9 cellular contexts compared by ENCODE assay signal in genomic region chrX:71144651-71145050, GRCh38. TPM values are rescaled to one million over a fixed set of nuclear protein-coding genes. Genes with fewer than 3 reads are reported as not detected.
A peak's percentile ranks its signal among the peaks of the same experiment; 100 is the strongest.
DNase-seq lines count a peak whose midpoint lies in the region; ATAC-seq, FAIRE-seq and TF ChIP-seq lines count a peak whose summit lies in the region.
"Had no signal": no experiment of that assay in that cellular context is flagged by ENCODE, and none has a peak within 500 bp of the region (broad histone marks: within the 10 kb centered on the region; RNA-seq: fewer than 3 reads in every experiment).

TSS of gene NLGN3 (plus strand) at chrX:71144841. CDS start at chrX:71147750, 2,909 bp downstream.

- no peaks in the 10 kb centered on the region for H3K9me3 ChIP-seq in T-helper 17 cell (ENCODE audit: control insufficient read depth, low read length, poor library complexity, severe bottlenecking)
- H3K9me3 ChIP-seq in hepatocyte (ENCODE audit: low read depth) = no peaks in the 10 kb centered on the region

- no peak within 1 kb of the TSS for H3K27ac Mint-ChIP-seq in T-helper 17 cell

- H3K4me3 ChIP-seq in hepatocyte (no peak within 1 kb of the TSS), rectal smooth muscle tissue (ENCODE audit: low read length) (peak within 1 kb of the TSS; percentile 29)

- 32% methylated on average over 18 of the region's 28 CpGs for WGBS in hepatocyte (ENCODE audit: low lambda C conversion rate, missing lambda C conversion rate)

- H3K9ac ChIP-seq in rectal smooth muscle tissue (ENCODE audit: low read length) = no peak within 1 kb of the TSS

- H3K36me3 ChIP-seq in hepatocyte (replicated peaks; ENCODE audit: insufficient read depth, low read depth) (no peaks in the 10 kb centered on the region), rectal smooth muscle tissue (ENCODE audit: control insufficient read depth, insufficient read depth, low read length) (peaks cover 4% of the 10 kb centered on the region)

- H2AFZ ChIP-seq in hepatocyte = no peak within 1 kb of the TSS

- peak; percentile 54 for DNase-seq in ELF-1 (ENCODE audit: low read depth, low spot score)
- DNase-seq in T-helper 17 cell = no peak
- DNase-seq in hepatocyte (ENCODE audit: low spot score) = no peak
- no peak for DNase-seq in Kasumi-1 (lab: John Stamatoyannopoulos, UW)
- no peak for DNase-seq in GM12892 (ENCODE audit: insufficient read length)
- DNase-seq in stimulated activated CD4-positive, alpha-beta T cell treated with anti-CD3 and anti-CD28 coated beads, Interleukin-4, amount 100 ng/mL, for 1 hour = no peak
- DNase-seq: islet precursor cell had no signal

- no peak for TF ChIP-seq POLR2A in GM12892 (IDR thresholded peaks at IDR 0.05; ENCODE audit: low read depth, low read length)

- peaks cover 13% of the 10 kb centered on the region for H3K4me1 Mint-ChIP-seq in T-helper 17 cell

- no peaks in the 10 kb centered on the region for H3K4me1 ChIP-seq in hepatocyte (ENCODE audit: insufficient read depth)
- H3K4me1 ChIP-seq in rectal smooth muscle tissue (ENCODE audit: control insufficient read depth, insufficient read depth, low read length) = peaks cover 3% of the 10 kb centered on the region

- no peaks in the 10 kb centered on the region for H4K20me1 ChIP-seq in hepatocyte (ENCODE audit: insufficient read depth, poor library complexity, severe bottlenecking)

- ATAC-seq in T-helper 17 cell (no peak), HG03108 (IDR thresholded peaks at IDR 0.05; ENCODE audit: unreplicated experiment) (no peak)

- peak within 1 kb of the TSS; percentile 59 for H3K4me3 Mint-ChIP-seq in T-helper 17 cell

- no peak for TF ChIP-seq CTCF in hepatocyte (IDR thresholded peaks at IDR 0.05; ENCODE audit: poor library complexity)

- peak within 1 kb of the TSS; percentile 70 for H3K4me2 ChIP-seq in hepatocyte

- no peaks in the 10 kb centered on the region for H3K27me3 ChIP-seq in hepatocyte
- no peaks in the 10 kb centered on the region for H3K27me3 ChIP-seq in rectal smooth muscle tissue (ENCODE audit: control insufficient read depth, insufficient read depth, low read length)

- FAIRE-seq in GM12892 (lab: Jason Lieb, UNC) = no peak

- H3K27ac ChIP-seq in hepatocyte (no peak within 1 kb of the TSS), rectal smooth muscle tissue (ENCODE audit: low read depth, low read length) (no peak within 1 kb of the TSS)

- no peaks in the 10 kb centered on the region for H3K27me3 Mint-ChIP-seq in T-helper 17 cell

- H3K9me2 ChIP-seq in hepatocyte (replicated peaks; ENCODE audit: insufficient read depth) = no peaks in the 10 kb centered on the region

- no peaks in the 10 kb centered on the region for H3K36me3 Mint-ChIP-seq in T-helper 17 cell (ENCODE audit: low read depth)

- H3K79me2 ChIP-seq in hepatocyte = no peaks in the 10 kb centered on the region

RNA-seq across cellular contexts. Expression of gene NLGN3, which starts in this region (rescaled TPM):
- total RNA-seq in T-helper 17 cell (1 to 10 TPM; 2.9 to 4.2 TPM), hepatocyte (1.6 and 2.7 TPM in 2 replicates)
- 0.79 and 1.6 TPM in 2 replicates for polyA plus RNA-seq in hepatocyte
- 1.1 TPM for polyA plus RNA-seq in GM12892 (2012; ENCODE audit: missing spikeins)
